ENCODE assay signal across 16 cellular contexts in genomic region chr2:234156326-234156725, GRCh38.
DNase-seq lines count a peak whose midpoint lies in the region; ATAC-seq, FAIRE-seq and TF ChIP-seq lines count a peak whose summit lies in the region.
"Had no signal": no experiment of that assay in that cellular context is flagged by ENCODE, and none has a peak within 500 bp of the region (broad histone marks: within the 10 kb centered on the region; RNA-seq: fewer than 3 reads in every experiment).

No MANE protein-coding gene starts in this region.

- H3K4me3 ChIP-seq in mucosa of descending colon = no peak overlapping the region
- H3K4me3 ChIP-seq: K562 had no signal

- peak overlapping the region; percentile 99 for H3K27ac Mint-ChIP-seq in nephron progenitor cell

- no peak for TF ChIP-seq CTCF in nephron progenitor cell (IDR thresholded peaks at IDR 0.05)
- no peak for TF ChIP-seq CTCF in mucosa of descending colon (IDR thresholded peaks at IDR 0.05)

- FAIRE-seq in HTR-8/SVneo (lab: Jason Lieb, UNC) = no peak
- FAIRE-seq: GM12891, K562, RCC 7860 had no signal

- H3K4me3 Mint-ChIP-seq in nephron progenitor cell = peak overlapping the region; percentile 7

- peaks cover 37% of the 10 kb centered on the region for H3K36me3 Mint-ChIP-seq in nephron progenitor cell (ENCODE audit: low read depth)

- intact Hi-C loops in mucosa of descending colon (cut with DNase I, micrococcal nuclease) = no loop called here

- no peak for ATAC-seq in mucosa of descending colon
- ATAC-seq: HCT116, K562 had no signal

- peaks cover 39% of the 10 kb centered on the region for H3K9me3 Mint-ChIP-seq in nephron progenitor cell

- H3K27me3 Mint-ChIP-seq in nephron progenitor cell (ENCODE audit: low read depth, poor library complexity) = peaks cover 6% of the 10 kb centered on the region

- DNase-seq in NCI-H1092 (lab: John Stamatoyannopoulos, UW) (peak; percentile 12), NCI-H1092 treated with DMSO at 0.1 percent for 48 hours (lab: John Stamatoyannopoulos, UW) (no peak), NCI-H1105 treated with DMSO at 0.1 percent for 48 hours (lab: John Stamatoyannopoulos, UW) (peak; percentile 86), NCI-H524 treated with DMSO at 0.1 percent for 48 hours (lab: John Stamatoyannopoulos, UW) (peak; percentile 68), nephron progenitor cell (peak; percentile 46), activated gamma-delta T cell treated with Interleukin-2 at 50 U/mL for 16 hours (no peak), HTR-8/SVneo (ENCODE audit: insufficient read length, low spot score) (no peak), mucosa of descending colon (no peak)
- DNase-seq: NCI-H2029, NCI-H226, NCI-H82, SHP77 treated with DMSO at 0.1 percent for 48 hours had no signal

- H3K4me1 Mint-ChIP-seq in nephron progenitor cell = peaks cover 80% of the 10 kb centered on the region

- H3K4me1 ChIP-seq in mucosa of descending colon (ENCODE audit: low read depth) = no peaks in the 10 kb centered on the region

- H3K36me3 ChIP-seq in mucosa of descending colon (ENCODE audit: low read depth) = no peaks in the 10 kb centered on the region

- H3K9me3 ChIP-seq in mucosa of descending colon = no peaks in the 10 kb centered on the region

Comparison
In these comparisons a context has a peak if more than half of its experiments do, and no peak if none do; other contexts are left out.
1. DNase-seq: peak in NCI-H1092 (single experiment), NCI-H1105 treated with DMSO at 0.1 percent for 48 hours (single experiment), NCI-H524 treated with DMSO at 0.1 percent for 48 hours (single experiment) and nephron progenitor cell (single experiment); none in NCI-H1092 treated with DMSO at 0.1 percent for 48 hours (single experiment), activated gamma-delta T cell treated with Interleukin-2 at 50 U/mL for 16 hours (single experiment), HTR-8/SVneo (single experiment) and mucosa of descending colon (0 of 3).